ENCODE assay signal across 17 cellular contexts in the genomic region with DNA sequence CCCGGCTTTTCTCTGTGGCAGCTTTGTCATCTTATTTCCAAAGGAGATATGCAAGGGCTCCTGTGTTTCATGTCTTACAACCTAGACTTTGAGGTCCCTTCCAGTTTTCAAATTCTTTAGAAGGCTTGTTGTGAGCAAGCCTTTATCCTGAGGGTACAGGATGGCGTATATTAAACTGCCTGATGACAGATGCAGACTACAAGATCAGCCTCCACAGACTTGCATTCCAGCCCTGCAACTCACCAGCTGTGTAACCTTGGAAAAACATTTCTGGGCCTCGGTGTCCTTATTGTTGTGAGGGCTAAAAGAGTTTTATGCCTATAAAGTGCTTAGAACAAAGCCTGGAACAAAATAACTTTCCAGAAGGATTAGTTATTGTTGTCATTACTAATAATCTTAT. TPM values are rescaled to one million over a fixed set of nuclear protein-coding genes. Genes with fewer than 3 reads are reported as not detected.
DNase-seq lines count a peak whose midpoint lies in the region; ATAC-seq, FAIRE-seq and TF ChIP-seq lines count a peak whose summit lies in the region.
"Had no signal": no experiment of that assay in that cellular context is flagged by ENCODE, and none has a peak within 500 bp of the region (broad histone marks: within the 10 kb centered on the region; RNA-seq: fewer than 3 reads in every experiment).

No MANE protein-coding gene starts in this region.

- H3K4me1 Mint-ChIP-seq in nephron = peaks cover 48% of the 10 kb centered on the region
- H3K4me1 Mint-ChIP-seq: CD14-positive monocyte had no signal

- no peaks in the 10 kb centered on the region for H3K9me1 ChIP-seq in endothelial cell of umbilical vein (replicated peaks; ENCODE audit: control insufficient read depth, extremely low read depth, insufficient read depth, low read length)

- ATAC-seq in GM19351 (IDR thresholded peaks at IDR 0.05; ENCODE audit: unreplicated experiment) = no peak
- no peak for ATAC-seq in HG03432 (IDR thresholded peaks at IDR 0.05; ENCODE audit: unreplicated experiment)
- ATAC-seq: HCT116; stimulated activated naive CD8-positive, alpha-beta T cell treated with anti-CD3 and anti-CD28 coated beads, Interleukin-15, Interleukin-2, amounts not matched to agents 100 U/mL and 50 U/mL, for 24 hours had no signal

- H3K9me3 ChIP-seq in OCI-LY3 (ENCODE audit: insufficient read depth, low read length) (no peaks in the 10 kb centered on the region), endothelial cell of umbilical vein (replicated peaks; ENCODE audit: control insufficient read depth, insufficient read depth, low read length) (no peaks in the 10 kb centered on the region)
- H3K9me3 ChIP-seq: breast epithelium had no signal

- no peaks in the 10 kb centered on the region for H4K20me1 ChIP-seq in OCI-LY3 (ENCODE audit: insufficient read depth, low read length)
- no peaks in the 10 kb centered on the region for H4K20me1 ChIP-seq in endothelial cell of umbilical vein (replicated peaks; ENCODE audit: control insufficient read depth, extremely low read depth, insufficient read depth, low read length)

- no peaks in the 10 kb centered on the region for H3K9me3 Mint-ChIP-seq in nephron
- H3K9me3 Mint-ChIP-seq: activated T-helper 1 cell treated with anti-CD3 and anti-CD28 coated beads, Interleukin-12 subunit alpha, Interleukin-12 subunit beta, Interleukin-2, Interleukin-4 antibody, amounts not matched to agents 30 ng/mL and 10 ng/mL and 1 ng/mL, durations not matched to agents 14 hours and 24 hours and 36 hours had no signal

- H3K27ac Mint-ChIP-seq in nephron = peak overlapping the region; percentile 62 to 76 (median 75)
- H3K27ac Mint-ChIP-seq: activated T-helper 1 cell treated with anti-CD3 and anti-CD28 coated beads, Interleukin-12 subunit alpha, Interleukin-12 subunit beta, Interleukin-2, Interleukin-4 antibody, amounts not matched to agents 30 ng/mL and 10 ng/mL and 1 ng/mL, durations not matched to agents 14 hours and 24 hours and 36 hours; CD14-positive monocyte had no signal

- in situ Hi-C loops in ACHN (cut with HindIII; ENCODE audit: low pct_ligation_motif_present, low pct_unique_long_range_greater_than_20kb, low sequenced_read_pairs) = no loop called here

- no TSS peak for BruUV-seq in endothelial cell of umbilical vein (replicated peaks; lab: Mats Ljungman, UMichigan)

- peak; percentile 40 for DNase-seq in BJ (ENCODE audit: low read depth)
- DNase-seq in endothelial cell of umbilical vein (ENCODE audit: low read depth, low spot score) = peak; percentile 40
- no peak for DNase-seq in erythroblast (lab: John Stamatoyannopoulos, UW)
- DNase-seq in ACHN = no peak
- DNase-seq: MV-4-11; NCI-H446 treated with DMSO at 0.1 percent for 48 hours; stimulated activated naive CD8-positive, alpha-beta T cell treated with anti-CD3 and anti-CD28 coated beads, Interleukin-15, Interleukin-2, amounts not matched to agents 100 U/mL and 50 U/mL, for 24 hours had no signal

- H3K36me3 ChIP-seq in BJ (ENCODE audit: control insufficient read depth, insufficient read depth, low read length) (no peaks in the 10 kb centered on the region), OCI-LY3 (replicated peaks; ENCODE audit: low read depth, low read length) (no peaks in the 10 kb centered on the region), endothelial cell of umbilical vein (ENCODE audit: control insufficient read depth in 2 of 2, extremely low read depth in 1 of 2, insufficient read depth in 2 of 2, low read length in 2 of 2) (no peaks in the 10 kb centered on the region)
- H3K36me3 ChIP-seq: breast epithelium had no signal

- no peaks in the 10 kb centered on the region for H3K79me2 ChIP-seq in OCI-LY3 (ENCODE audit: low read length)
- no peaks in the 10 kb centered on the region for H3K79me2 ChIP-seq in endothelial cell of umbilical vein (ENCODE audit: control insufficient read depth, insufficient read depth, low read length)

- H2AFZ ChIP-seq in OCI-LY3 (ENCODE audit: low read depth, low read length) = no peak overlapping the region
- H2AFZ ChIP-seq in endothelial cell of umbilical vein (ENCODE audit: low read depth, low read length) = no peak overlapping the region

- H3K9ac ChIP-seq in OCI-LY3 (ENCODE audit: low read length) (no peak overlapping the region), endothelial cell of umbilical vein (replicated peaks; ENCODE audit: extremely low read depth, insufficient read depth, low read length) (no peak overlapping the region)

- H3K27me3 Mint-ChIP-seq in nephron (ENCODE audit: low read depth) = peaks cover 13% of the 10 kb centered on the region

- POLR2A ChIA-PET in BJ (lab: Charles Lee) = no interaction called here
- POLR2A ChIA-PET in endothelial cell of umbilical vein (lab: Charles Lee) = no interaction called here

- H3K4me2 ChIP-seq in OCI-LY3 (ENCODE audit: low read length) = peak overlapping the region; percentile 50; the same call in 1 of the 2 replicates
- H3K4me2 ChIP-seq in endothelial cell of umbilical vein (ENCODE audit: insufficient read depth, low read length) = no peak overlapping the region

- CTCF ChIA-PET in BJ (lab: Yijun Ruan, JAX) = no interaction called here
- CTCF ChIA-PET in endothelial cell of umbilical vein (lab: Charles Lee) = interaction anchor here (1.5 kb wide), 1 partner anchor 9 kb away, joined by 4 read pairs; no protein-coding TSS in a partner anchor

- TF ChIP-seq CTCF in BJ (IDR thresholded peaks at IDR 0.05; ENCODE audit: insufficient read depth, low read depth, low read length) (no peak), OCI-LY3 (IDR thresholded peaks at IDR 0.05; ENCODE audit: low read depth, low read length) (no peak), endothelial cell of umbilical vein (IDR thresholded peaks at IDR 0.05; ENCODE audit: extremely low read depth in 1 of 2, insufficient read depth in 1 of 2, low read depth in 1 of 2, low read length in 2 of 2) (no peak), nephron (IDR thresholded peaks at IDR 0.05; ENCODE audit: unreplicated experiment in 3 of 3) (no peak)

- H3K4me1 ChIP-seq in OCI-LY3 (ENCODE audit: low read length) (peaks cover 33% of the 10 kb centered on the region), endothelial cell of umbilical vein (ENCODE audit: control insufficient read depth, extremely low read depth, insufficient read depth, low read length) (peaks cover 1% of the 10 kb centered on the region)
- H3K4me1 ChIP-seq: breast epithelium had no signal

- TF ChIP-seq POLR2A in endothelial cell of umbilical vein (IDR thresholded peaks at IDR 0.05; ENCODE audit: low read depth, low read length) = no peak
- TF ChIP-seq POLR2A in erythroblast (IDR thresholded peaks at IDR 0.05; ENCODE audit: low read length) = no peak

- H3K4me3 ChIP-seq in BJ (ENCODE audit: low read depth, low read length) (no peak overlapping the region), OCI-LY3 (ENCODE audit: low read length) (no peak overlapping the region), endothelial cell of umbilical vein (replicated peaks in 1 of 3; ENCODE audit: insufficient read depth in 1 of 3, low read depth in 1 of 3, low read length in 3 of 3) (no peak overlapping the region)
- H3K4me3 ChIP-seq: breast epithelium had no signal

- H3K27ac ChIP-seq in OCI-LY3 (ENCODE audit: low read length) (no peak overlapping the region), endothelial cell of umbilical vein (ENCODE audit: insufficient read depth, low read depth, low read length) (no peak overlapping the region)
- H3K27ac ChIP-seq: epithelial cell of prostate had no signal

- intact Hi-C loops in endothelial cell of umbilical vein (cut with micrococcal nuclease) = no loop called here

- FAIRE-seq in endothelial cell of umbilical vein (lab: Jason Lieb, UNC) = no peak
- FAIRE-seq: G401.6 had no signal

- dilution Hi-C loops in endothelial cell of umbilical vein (cut with MboI; ENCODE audit: extremely low pct_ligation_motif_present, low sequenced_read_pairs) = no loop called here

- H3K27me3 ChIP-seq in BJ (ENCODE audit: control insufficient read depth, insufficient read depth, low read length) (no peaks in the 10 kb centered on the region; the same call in 1 of the 2 replicates), OCI-LY3 (ENCODE audit: low read depth, low read length) (peaks cover 37% of the 10 kb centered on the region), endothelial cell of umbilical vein (ENCODE audit: control insufficient read depth in 2 of 2, insufficient read depth in 2 of 2, low read length in 2 of 2) (peaks cover 33 to 44% of the 10 kb centered on the region in 2 experiments)
- H3K27me3 ChIP-seq: breast epithelium had no signal

- H3K4me3 Mint-ChIP-seq in nephron = peak overlapping the region in 2 of 3 experiments; percentile 30 to 43
- H3K4me3 Mint-ChIP-seq: activated T-helper 1 cell treated with anti-CD3 and anti-CD28 coated beads, Interleukin-12 subunit alpha, Interleukin-12 subunit beta, Interleukin-2, Interleukin-4 antibody, amounts not matched to agents 30 ng/mL and 10 ng/mL and 1 ng/mL, durations not matched to agents 14 hours and 24 hours and 36 hours; CD14-positive monocyte had no signal

- H3K36me3 Mint-ChIP-seq in nephron (ENCODE audit: low read depth) = no peaks in the 10 kb centered on the region
- H3K36me3 Mint-ChIP-seq: CD14-positive monocyte had no signal

TF ChIP-seq in endothelial cell of umbilical vein, 7 proteins besides CTCF, POLR2A, EP300 and RAD21 (continues in another document):
- TF ChIP-seq FOS (IDR thresholded peaks at IDR 0.05; ENCODE audit: borderline replicate concordance, insufficient read depth, low read length) (no peak), MAX (IDR thresholded peaks at IDR 0.05; ENCODE audit: insufficient read depth, insufficient read length) (no peak), EZH2 (IDR thresholded peaks at IDR 0.05; ENCODE audit: borderline replicate concordance, low read depth, low read length, severe bottlenecking) (no peak), JUN (IDR thresholded peaks at IDR 0.05; ENCODE audit: borderline replicate concordance, insufficient read depth, insufficient read length, low read depth) (no peak), MYC (IDR thresholded peaks at IDR 0.05; ENCODE audit: low read depth, low read length) (no peak), POLR2AphosphoS5 (IDR thresholded peaks at IDR 0.05; ENCODE audit: insufficient read depth, low read depth, low read length) (no peak)

RNA-seq across cellular contexts. Expression of gene ABCA3, which starts 25.4 kb away (rescaled TPM):
- polyA plus RNA-seq in BJ (2011; rRNA removed) (1.9 and 3.8 TPM in 2 replicates), endothelial cell of umbilical vein (13.5 and 16.7 TPM in 2 replicates)
- polyA minus RNA-seq in BJ (2011; rRNA and poly(A)+ RNA removed) = 1.7 and 2.6 TPM in 2 replicates
- total RNA-seq in endothelial cell of umbilical vein = 25.5 and 36.0 TPM in 2 replicates
- polyA plus RNA-seq in endothelial cell of umbilical vein (2011; cell fraction: cytosol; rRNA removed) = 11.3 and 13.9 TPM in 2 replicates
- polyA plus RNA-seq in endothelial cell of umbilical vein (2011; cell fraction: nucleus; rRNA removed) = 21.7 and 27.7 TPM in 2 replicates
- 21.6 and 29.6 TPM in 2 replicates for polyA plus RNA-seq in endothelial cell of umbilical vein (2012)
- 21.1 and 25.6 TPM in 2 replicates for polyA minus RNA-seq in endothelial cell of umbilical vein
- 3.4 TPM for polyA minus RNA-seq in endothelial cell of umbilical vein (2011; cell fraction: cytosol; rRNA and poly(A)+ RNA removed)
- polyA minus RNA-seq in endothelial cell of umbilical vein (2011; cell fraction: nucleus; rRNA and poly(A)+ RNA removed) = 11.7 and 12.1 TPM in 2 replicates

Comparison
In these comparisons a context has a peak if more than half of its experiments do, and no peak if none do; other contexts are left out.
1. DNase-seq: peak in BJ (single experiment) and endothelial cell of umbilical vein (single experiment); none in erythroblast (0 of 2) and ACHN (single experiment).